1 cellular context compared by ENCODE assay signal in genomic region chr1:201883786-201884185, GRCh38.
TF ChIP-seq lines count a peak whose summit lies in the region.

No MANE protein-coding gene starts in this region.

TF ChIP-seq in IMR-90, 13 proteins besides CTCF, POLR2A, EP300 and RAD21 (continued from another document):
- TF ChIP-seq USF2 (IDR thresholded peaks at IDR 0.05; ENCODE audit: low read depth, low read length) = no peak
- no peak for TF ChIP-seq NFE2L2 (IDR thresholded peaks at IDR 0.05; ENCODE audit: low read depth, low read length)
